ENCODE assay signal across 1 cellular context in the genomic region with DNA sequence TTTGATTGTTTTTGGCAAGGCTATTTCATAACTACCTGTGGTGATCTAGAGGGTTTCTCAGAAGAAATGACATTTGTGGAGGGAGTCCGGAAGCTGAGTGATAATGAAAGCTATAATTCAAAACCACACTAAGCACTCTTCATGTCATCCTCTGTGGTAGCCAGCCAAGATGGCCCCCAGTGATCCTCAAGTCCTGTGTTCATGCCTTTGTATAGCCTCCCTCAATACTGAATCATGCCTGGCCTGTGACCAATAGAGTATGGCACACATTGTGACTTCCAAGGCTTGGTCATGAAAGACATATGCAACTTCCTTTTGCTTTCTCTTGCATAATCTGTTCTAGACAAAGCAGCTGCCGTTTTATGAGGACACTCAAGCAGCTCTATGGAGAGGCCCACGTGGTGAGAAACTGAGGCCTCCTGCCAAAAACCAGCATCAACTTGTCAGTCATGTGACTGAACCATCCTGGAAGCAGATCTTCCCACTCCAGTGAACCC.
TF ChIP-seq lines count a peak whose summit lies in the region.

No MANE protein-coding gene starts in this region.

TF ChIP-seq in K562, 482 proteins besides CTCF, POLR2A, EP300 and RAD21 (continued from another document and continues in another):
- TF ChIP-seq, protein P1, sequence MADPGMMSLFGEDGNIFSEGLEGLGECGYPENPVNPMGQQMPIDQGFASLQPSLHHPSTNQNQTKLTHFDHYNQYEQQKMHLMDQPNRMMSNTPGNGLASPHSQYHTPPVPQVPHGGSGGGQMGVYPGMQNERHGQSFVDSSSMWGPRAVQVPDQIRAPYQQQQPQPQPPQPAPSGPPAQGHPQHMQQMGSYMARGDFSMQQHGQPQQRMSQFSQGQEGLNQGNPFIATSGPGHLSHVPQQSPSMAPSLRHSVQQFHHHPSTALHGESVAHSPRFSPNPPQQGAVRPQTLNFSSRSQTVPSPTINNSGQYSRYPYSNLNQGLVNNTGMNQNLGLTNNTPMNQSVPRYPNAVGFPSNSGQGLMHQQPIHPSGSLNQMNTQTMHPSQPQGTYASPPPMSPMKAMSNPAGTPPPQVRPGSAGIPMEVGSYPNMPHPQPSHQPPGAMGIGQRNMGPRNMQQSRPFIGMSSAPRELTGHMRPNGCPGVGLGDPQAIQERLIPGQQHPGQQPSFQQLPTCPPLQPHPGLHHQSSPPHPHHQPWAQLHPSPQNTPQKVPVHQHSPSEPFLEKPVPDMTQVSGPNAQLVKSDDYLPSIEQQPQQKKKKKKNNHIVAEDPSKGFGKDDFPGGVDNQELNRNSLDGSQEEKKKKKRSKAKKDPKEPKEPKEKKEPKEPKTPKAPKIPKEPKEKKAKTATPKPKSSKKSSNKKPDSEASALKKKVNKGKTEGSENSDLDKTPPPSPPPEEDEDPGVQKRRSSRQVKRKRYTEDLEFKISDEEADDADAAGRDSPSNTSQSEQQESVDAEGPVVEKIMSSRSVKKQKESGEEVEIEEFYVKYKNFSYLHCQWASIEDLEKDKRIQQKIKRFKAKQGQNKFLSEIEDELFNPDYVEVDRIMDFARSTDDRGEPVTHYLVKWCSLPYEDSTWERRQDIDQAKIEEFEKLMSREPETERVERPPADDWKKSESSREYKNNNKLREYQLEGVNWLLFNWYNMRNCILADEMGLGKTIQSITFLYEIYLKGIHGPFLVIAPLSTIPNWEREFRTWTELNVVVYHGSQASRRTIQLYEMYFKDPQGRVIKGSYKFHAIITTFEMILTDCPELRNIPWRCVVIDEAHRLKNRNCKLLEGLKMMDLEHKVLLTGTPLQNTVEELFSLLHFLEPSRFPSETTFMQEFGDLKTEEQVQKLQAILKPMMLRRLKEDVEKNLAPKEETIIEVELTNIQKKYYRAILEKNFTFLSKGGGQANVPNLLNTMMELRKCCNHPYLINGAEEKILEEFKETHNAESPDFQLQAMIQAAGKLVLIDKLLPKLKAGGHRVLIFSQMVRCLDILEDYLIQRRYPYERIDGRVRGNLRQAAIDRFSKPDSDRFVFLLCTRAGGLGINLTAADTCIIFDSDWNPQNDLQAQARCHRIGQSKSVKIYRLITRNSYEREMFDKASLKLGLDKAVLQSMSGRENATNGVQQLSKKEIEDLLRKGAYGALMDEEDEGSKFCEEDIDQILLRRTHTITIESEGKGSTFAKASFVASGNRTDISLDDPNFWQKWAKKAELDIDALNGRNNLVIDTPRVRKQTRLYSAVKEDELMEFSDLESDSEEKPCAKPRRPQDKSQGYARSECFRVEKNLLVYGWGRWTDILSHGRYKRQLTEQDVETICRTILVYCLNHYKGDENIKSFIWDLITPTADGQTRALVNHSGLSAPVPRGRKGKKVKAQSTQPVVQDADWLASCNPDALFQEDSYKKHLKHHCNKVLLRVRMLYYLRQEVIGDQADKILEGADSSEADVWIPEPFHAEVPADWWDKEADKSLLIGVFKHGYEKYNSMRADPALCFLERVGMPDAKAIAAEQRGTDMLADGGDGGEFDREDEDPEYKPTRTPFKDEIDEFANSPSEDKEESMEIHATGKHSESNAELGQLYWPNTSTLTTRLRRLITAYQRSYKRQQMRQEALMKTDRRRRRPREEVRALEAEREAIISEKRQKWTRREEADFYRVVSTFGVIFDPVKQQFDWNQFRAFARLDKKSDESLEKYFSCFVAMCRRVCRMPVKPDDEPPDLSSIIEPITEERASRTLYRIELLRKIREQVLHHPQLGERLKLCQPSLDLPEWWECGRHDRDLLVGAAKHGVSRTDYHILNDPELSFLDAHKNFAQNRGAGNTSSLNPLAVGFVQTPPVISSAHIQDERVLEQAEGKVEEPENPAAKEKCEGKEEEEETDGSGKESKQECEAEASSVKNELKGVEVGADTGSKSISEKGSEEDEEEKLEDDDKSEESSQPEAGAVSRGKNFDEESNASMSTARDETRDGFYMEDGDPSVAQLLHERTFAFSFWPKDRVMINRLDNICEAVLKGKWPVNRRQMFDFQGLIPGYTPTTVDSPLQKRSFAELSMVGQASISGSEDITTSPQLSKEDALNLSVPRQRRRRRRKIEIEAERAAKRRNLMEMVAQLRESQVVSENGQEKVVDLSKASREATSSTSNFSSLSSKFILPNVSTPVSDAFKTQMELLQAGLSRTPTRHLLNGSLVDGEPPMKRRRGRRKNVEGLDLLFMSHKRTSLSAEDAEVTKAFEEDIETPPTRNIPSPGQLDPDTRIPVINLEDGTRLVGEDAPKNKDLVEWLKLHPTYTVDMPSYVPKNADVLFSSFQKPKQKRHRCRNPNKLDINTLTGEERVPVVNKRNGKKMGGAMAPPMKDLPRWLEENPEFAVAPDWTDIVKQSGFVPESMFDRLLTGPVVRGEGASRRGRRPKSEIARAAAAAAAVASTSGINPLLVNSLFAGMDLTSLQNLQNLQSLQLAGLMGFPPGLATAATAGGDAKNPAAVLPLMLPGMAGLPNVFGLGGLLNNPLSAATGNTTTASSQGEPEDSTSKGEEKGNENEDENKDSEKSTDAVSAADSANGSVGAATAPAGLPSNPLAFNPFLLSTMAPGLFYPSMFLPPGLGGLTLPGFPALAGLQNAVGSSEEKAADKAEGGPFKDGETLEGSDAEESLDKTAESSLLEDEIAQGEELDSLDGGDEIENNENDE (IDR thresholded peaks at IDR 0.05; ENCODE audit: low read depth, low read length): no peak
- no peak for TF ChIP-seq NFE2L1 (tag; IDR thresholded peaks at IDR 0.05; ENCODE audit: borderline replicate concordance, low read depth)
- TF ChIP-seq TAF7 (tag; IDR thresholded peaks at IDR 0.05): no peak
- TF ChIP-seq, protein P2, sequence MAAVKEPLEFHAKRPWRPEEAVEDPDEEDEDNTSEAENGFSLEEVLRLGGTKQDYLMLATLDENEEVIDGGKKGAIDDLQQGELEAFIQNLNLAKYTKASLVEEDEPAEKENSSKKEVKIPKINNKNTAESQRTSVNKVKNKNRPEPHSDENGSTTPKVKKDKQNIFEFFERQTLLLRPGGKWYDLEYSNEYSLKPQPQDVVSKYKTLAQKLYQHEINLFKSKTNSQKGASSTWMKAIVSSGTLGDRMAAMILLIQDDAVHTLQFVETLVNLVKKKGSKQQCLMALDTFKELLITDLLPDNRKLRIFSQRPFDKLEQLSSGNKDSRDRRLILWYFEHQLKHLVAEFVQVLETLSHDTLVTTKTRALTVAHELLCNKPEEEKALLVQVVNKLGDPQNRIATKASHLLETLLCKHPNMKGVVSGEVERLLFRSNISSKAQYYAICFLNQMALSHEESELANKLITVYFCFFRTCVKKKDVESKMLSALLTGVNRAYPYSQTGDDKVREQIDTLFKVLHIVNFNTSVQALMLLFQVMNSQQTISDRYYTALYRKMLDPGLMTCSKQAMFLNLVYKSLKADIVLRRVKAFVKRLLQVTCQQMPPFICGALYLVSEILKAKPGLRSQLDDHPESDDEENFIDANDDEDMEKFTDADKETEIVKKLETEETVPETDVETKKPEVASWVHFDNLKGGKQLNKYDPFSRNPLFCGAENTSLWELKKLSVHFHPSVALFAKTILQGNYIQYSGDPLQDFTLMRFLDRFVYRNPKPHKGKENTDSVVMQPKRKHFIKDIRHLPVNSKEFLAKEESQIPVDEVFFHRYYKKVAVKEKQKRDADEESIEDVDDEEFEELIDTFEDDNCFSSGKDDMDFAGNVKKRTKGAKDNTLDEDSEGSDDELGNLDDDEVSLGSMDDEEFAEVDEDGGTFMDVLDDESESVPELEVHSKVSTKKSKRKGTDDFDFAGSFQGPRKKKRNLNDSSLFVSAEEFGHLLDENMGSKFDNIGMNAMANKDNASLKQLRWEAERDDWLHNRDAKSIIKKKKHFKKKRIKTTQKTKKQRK (IDR thresholded peaks at IDR 0.05; ENCODE audit: borderline replicate concordance, low read depth, low read length): no peak
- no peak for TF ChIP-seq NFIX (CRISPR knock-in tag; IDR thresholded peaks at IDR 0.05; ENCODE audit: low read depth)
- TF ChIP-seq PHB2 (IDR thresholded peaks at IDR 0.05; ENCODE audit: low read depth): no peak
- TF ChIP-seq, protein P3, sequence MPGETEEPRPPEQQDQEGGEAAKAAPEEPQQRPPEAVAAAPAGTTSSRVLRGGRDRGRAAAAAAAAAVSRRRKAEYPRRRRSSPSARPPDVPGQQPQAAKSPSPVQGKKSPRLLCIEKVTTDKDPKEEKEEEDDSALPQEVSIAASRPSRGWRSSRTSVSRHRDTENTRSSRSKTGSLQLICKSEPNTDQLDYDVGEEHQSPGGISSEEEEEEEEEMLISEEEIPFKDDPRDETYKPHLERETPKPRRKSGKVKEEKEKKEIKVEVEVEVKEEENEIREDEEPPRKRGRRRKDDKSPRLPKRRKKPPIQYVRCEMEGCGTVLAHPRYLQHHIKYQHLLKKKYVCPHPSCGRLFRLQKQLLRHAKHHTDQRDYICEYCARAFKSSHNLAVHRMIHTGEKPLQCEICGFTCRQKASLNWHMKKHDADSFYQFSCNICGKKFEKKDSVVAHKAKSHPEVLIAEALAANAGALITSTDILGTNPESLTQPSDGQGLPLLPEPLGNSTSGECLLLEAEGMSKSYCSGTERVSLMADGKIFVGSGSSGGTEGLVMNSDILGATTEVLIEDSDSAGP (CRISPR knock-in tag; IDR thresholded peaks at IDR 0.05): no peak
- no peak for TF ChIP-seq HLTF (IDR thresholded peaks at IDR 0.05)
- TF ChIP-seq, protein P4, sequence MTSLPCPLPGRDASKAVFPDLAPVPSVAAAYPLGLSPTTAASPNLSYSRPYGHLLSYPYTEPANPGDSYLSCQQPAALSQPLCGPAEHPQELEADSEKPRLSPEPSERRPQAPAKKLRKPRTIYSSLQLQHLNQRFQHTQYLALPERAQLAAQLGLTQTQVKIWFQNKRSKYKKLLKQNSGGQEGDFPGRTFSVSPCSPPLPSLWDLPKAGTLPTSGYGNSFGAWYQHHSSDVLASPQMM (CRISPR knock-in tag; IDR thresholded peaks at IDR 0.05): no peak
- TF ChIP-seq CEBPG (CRISPR knock-in tag; IDR thresholded peaks at IDR 0.05): peak; percentile 84
- peak; percentile 81 to 85 for TF ChIP-seq CEBPG (tag; conservative IDR thresholded peaks at IDR 0.05 in 1 of 2, IDR thresholded peaks at IDR 0.05 in 1 of 2)
- TF ChIP-seq, protein P5, sequence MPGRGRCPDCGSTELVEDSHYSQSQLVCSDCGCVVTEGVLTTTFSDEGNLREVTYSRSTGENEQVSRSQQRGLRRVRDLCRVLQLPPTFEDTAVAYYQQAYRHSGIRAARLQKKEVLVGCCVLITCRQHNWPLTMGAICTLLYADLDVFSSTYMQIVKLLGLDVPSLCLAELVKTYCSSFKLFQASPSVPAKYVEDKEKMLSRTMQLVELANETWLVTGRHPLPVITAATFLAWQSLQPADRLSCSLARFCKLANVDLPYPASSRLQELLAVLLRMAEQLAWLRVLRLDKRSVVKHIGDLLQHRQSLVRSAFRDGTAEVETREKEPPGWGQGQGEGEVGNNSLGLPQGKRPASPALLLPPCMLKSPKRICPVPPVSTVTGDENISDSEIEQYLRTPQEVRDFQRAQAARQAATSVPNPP (IDR thresholded peaks at IDR 0.05; ENCODE audit: borderline replicate concordance, insufficient read depth, insufficient read length): no peak
- no peak for TF ChIP-seq KDM4B (IDR thresholded peaks at IDR 0.05; ENCODE audit: borderline replicate concordance in 2 of 2, low read depth in 1 of 2)
- no peak for TF ChIP-seq ZNF77 (CRISPR knock-in tag; IDR thresholded peaks at IDR 0.05)
- TF ChIP-seq POLR2AphosphoS2 (IDR thresholded peaks at IDR 0.05; ENCODE audit: low read length): no peak
- TF ChIP-seq ZNF766 (CRISPR knock-in tag; conservative IDR thresholded peaks at IDR 0.05): peak; percentile 84
- no peak for TF ChIP-seq SMC3 (conservative IDR thresholded peaks at IDR 0.05; ENCODE audit: insufficient read depth, low read depth, low read length)
- TF ChIP-seq, protein P6, sequence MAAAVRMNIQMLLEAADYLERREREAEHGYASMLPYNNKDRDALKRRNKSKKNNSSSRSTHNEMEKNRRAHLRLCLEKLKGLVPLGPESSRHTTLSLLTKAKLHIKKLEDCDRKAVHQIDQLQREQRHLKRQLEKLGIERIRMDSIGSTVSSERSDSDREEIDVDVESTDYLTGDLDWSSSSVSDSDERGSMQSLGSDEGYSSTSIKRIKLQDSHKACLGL (CRISPR knock-in tag; IDR thresholded peaks at IDR 0.05; ENCODE audit: borderline replicate concordance, poor library complexity, severe bottlenecking): no peak
- TF ChIP-seq HDAC8 (tag; IDR thresholded peaks at IDR 0.05): no peak
- TF ChIP-seq FUS (optimal IDR thresholded peaks at IDR 0.05; ENCODE audit: low read depth, low read length): no peak
- TF ChIP-seq, protein P7, sequence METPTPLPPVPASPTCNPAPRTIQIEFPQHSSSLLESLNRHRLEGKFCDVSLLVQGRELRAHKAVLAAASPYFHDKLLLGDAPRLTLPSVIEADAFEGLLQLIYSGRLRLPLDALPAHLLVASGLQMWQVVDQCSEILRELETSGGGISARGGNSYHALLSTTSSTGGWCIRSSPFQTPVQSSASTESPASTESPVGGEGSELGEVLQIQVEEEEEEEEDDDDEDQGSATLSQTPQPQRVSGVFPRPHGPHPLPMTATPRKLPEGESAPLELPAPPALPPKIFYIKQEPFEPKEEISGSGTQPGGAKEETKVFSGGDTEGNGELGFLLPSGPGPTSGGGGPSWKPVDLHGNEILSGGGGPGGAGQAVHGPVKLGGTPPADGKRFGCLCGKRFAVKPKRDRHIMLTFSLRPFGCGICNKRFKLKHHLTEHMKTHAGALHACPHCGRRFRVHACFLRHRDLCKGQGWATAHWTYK (CRISPR knock-in tag; IDR thresholded peaks at IDR 0.05): peak; percentile 34; the same call in 1 of the 2 replicates
- TF ChIP-seq, protein P8, sequence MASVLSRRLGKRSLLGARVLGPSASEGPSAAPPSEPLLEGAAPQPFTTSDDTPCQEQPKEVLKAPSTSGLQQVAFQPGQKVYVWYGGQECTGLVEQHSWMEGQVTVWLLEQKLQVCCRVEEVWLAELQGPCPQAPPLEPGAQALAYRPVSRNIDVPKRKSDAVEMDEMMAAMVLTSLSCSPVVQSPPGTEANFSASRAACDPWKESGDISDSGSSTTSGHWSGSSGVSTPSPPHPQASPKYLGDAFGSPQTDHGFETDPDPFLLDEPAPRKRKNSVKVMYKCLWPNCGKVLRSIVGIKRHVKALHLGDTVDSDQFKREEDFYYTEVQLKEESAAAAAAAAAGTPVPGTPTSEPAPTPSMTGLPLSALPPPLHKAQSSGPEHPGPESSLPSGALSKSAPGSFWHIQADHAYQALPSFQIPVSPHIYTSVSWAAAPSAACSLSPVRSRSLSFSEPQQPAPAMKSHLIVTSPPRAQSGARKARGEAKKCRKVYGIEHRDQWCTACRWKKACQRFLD (CRISPR knock-in tag; IDR thresholded peaks at IDR 0.05): no peak
- TF ChIP-seq TSC22D4 (tag; IDR thresholded peaks at IDR 0.05): no peak
- TF ChIP-seq, protein P9, sequence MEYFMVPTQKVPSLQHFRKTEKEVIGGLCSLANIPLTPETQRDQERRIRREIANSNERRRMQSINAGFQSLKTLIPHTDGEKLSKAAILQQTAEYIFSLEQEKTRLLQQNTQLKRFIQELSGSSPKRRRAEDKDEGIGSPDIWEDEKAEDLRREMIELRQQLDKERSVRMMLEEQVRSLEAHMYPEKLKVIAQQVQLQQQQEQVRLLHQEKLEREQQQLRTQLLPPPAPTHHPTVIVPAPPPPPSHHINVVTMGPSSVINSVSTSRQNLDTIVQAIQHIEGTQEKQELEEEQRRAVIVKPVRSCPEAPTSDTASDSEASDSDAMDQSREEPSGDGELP (CRISPR knock-in tag; IDR thresholded peaks at IDR 0.05; ENCODE audit: borderline replicate concordance): no peak
